In the genomic region with DNA sequence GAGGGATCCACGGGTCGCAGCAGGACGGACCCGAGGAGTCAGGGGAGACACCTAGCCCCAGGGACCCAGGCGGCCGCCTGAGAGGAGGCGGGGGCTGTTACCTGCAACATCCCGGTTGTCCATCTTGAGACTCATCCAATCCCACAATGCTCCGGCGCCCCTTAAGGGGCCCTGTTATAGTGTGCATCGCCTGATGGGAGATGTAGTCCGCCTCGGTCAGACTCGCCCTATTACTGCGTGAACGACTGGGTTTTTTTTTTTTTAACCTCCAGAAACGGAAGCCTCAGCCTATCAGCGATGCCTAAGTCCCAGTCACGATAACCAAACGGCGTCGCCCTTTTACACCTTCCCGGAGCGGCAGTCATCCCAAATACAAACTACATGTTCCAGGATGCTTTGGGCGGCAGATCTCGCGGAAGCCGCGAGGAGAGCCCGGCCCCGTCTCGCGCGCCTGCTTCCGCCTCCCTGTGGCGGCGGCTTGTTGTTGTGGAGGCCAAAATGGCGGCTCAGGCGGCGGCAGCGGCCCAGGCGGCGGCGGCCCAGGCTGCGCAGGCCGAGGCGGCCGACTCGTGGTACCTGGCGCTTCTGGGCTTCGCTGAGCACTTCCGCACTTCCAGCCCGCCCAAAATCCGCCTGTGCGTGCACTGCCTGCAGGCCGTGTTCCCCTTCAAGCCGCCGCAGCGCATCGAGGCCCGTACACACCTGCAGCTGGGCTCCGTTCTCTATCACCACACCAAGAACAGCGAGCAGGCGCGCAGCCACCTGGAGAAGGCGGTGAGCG, we compare ENCODE assay signal across 8 cellular contexts. TPM values are rescaled to one million over a fixed set of nuclear protein-coding genes. Genes with fewer than 3 reads are reported as not detected.
DNase-seq lines count a peak whose midpoint lies in the region; ATAC-seq, FAIRE-seq and TF ChIP-seq lines count a peak whose summit lies in the region.

A gene with protein sequence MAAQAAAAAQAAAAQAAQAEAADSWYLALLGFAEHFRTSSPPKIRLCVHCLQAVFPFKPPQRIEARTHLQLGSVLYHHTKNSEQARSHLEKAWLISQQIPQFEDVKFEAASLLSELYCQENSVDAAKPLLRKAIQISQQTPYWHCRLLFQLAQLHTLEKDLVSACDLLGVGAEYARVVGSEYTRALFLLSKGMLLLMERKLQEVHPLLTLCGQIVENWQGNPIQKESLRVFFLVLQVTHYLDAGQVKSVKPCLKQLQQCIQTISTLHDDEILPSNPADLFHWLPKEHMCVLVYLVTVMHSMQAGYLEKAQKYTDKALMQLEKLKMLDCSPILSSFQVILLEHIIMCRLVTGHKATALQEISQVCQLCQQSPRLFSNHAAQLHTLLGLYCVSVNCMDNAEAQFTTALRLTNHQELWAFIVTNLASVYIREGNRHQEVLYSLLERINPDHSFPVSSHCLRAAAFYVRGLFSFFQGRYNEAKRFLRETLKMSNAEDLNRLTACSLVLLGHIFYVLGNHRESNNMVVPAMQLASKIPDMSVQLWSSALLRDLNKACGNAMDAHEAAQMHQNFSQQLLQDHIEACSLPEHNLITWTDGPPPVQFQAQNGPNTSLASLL (plus strand): TSS at position 468 of the 781 bp plus-strand sequence. CDS start 31 bp downstream, at position 499.
A gene with protein sequence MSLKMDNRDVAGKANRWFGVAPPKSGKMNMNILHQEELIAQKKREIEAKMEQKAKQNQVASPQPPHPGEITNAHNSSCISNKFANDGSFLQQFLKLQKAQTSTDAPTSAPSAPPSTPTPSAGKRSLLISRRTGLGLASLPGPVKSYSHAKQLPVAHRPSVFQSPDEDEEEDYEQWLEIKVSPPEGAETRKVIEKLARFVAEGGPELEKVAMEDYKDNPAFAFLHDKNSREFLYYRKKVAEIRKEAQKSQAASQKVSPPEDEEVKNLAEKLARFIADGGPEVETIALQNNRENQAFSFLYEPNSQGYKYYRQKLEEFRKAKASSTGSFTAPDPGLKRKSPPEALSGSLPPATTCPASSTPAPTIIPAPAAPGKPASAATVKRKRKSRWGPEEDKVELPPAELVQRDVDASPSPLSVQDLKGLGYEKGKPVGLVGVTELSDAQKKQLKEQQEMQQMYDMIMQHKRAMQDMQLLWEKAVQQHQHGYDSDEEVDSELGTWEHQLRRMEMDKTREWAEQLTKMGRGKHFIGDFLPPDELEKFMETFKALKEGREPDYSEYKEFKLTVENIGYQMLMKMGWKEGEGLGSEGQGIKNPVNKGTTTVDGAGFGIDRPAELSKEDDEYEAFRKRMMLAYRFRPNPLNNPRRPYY (minus strand): TSS at position 148 of the 781 bp plus-strand sequence. CDS start 13 bp downstream, at position 135.

- FAIRE-seq in RCC 7860 (lab: Jason Lieb, UNC) = no peak

- H2AFZ ChIP-seq in DND-41 (ENCODE audit: low read depth, low read length) = peak within 1 kb of the TSS; percentile 96

- peak within 1 kb of the TSS; percentile 61 to 85 for H3K4me3 ChIP-seq in DND-41 (ENCODE audit: low read depth in 1 of 2, low read length in 2 of 2)

- peak; percentile 32 for TF ChIP-seq CTCF in DND-41 (IDR thresholded peaks at IDR 0.05; ENCODE audit: borderline replicate concordance, extremely low read depth, low read length, poor library complexity, severe bottlenecking)

- H3K36me3 Mint-ChIP-seq in naive B cell = peaks cover 6 to 25% of the 10 kb centered on the region in 2 donors
- peaks cover 18% of the 10 kb centered on the region for H3K36me3 Mint-ChIP-seq in stimulated activated memory B cell treated with anti-CD40 and anti-IgM and Interleukin-4, amounts not matched to agents 10 μg/mL and 1 μg/mL and 100 μg/mL, for 72 hours

- H3K79me2 ChIP-seq in DND-41 (ENCODE audit: insufficient read depth, low read length) = peaks cover 84% of the 10 kb centered on the region

- peak within 1 kb of the TSS; percentile 94 to 100 (median 98) for H3K27ac Mint-ChIP-seq in naive B cell
- H3K27ac Mint-ChIP-seq in stimulated activated memory B cell treated with anti-CD40 and anti-IgM and Interleukin-4, amounts not matched to agents 10 μg/mL and 1 μg/mL and 100 μg/mL, for 72 hours = peak within 1 kb of the TSS; percentile 98

- ATAC-seq in DND-41 (ENCODE audit: insufficient read depth, low read depth) = peak; percentile 91
- peak; percentile 89 for ATAC-seq in GM21723 (IDR thresholded peaks at IDR 0.05; ENCODE audit: unreplicated experiment)
- peak; percentile 86 to 88 for ATAC-seq in naive B cell (ENCODE audit: low read depth in 2 of 2)
- peak; percentile 97 for ATAC-seq in stimulated activated memory B cell treated with anti-CD40 and anti-IgM and Interleukin-4, amounts not matched to agents 10 μg/mL and 1 μg/mL and 100 μg/mL, for 72 hours

- H3K27me3 ChIP-seq in DND-41 (ENCODE audit: insufficient read depth, low read length, poor library complexity) = no peaks in the 10 kb centered on the region

- H3K4me2 ChIP-seq in DND-41 (ENCODE audit: insufficient read depth, low read length) = peak within 1 kb of the TSS; percentile 90

- no peaks in the 10 kb centered on the region for H3K27me3 Mint-ChIP-seq in naive B cell
- H3K27me3 Mint-ChIP-seq in stimulated activated memory B cell treated with anti-CD40 and anti-IgM and Interleukin-4, amounts not matched to agents 10 μg/mL and 1 μg/mL and 100 μg/mL, for 72 hours = no peaks in the 10 kb centered on the region

- H3K4me1 Mint-ChIP-seq in naive B cell = peaks cover 25 to 51% (median 43%) of the 10 kb centered on the region in 3 donors
- peaks cover 45% of the 10 kb centered on the region for H3K4me1 Mint-ChIP-seq in stimulated activated memory B cell treated with anti-CD40 and anti-IgM and Interleukin-4, amounts not matched to agents 10 μg/mL and 1 μg/mL and 100 μg/mL, for 72 hours

- peak; percentile 92 for DNase-seq in DND-41
- DNase-seq in KG1 (lab: John Stamatoyannopoulos, UW) = peak; percentile 85
- DNase-seq in RCC 7860 (ENCODE audit: low spot score) = peak; percentile 73
- peak; percentile 85 for DNase-seq in activated T-helper 1 cell treated with Interleukin-2 at 50 U/mL for 16 hours (ENCODE audit: low read depth)
- DNase-seq in fibroblast of gingiva (ENCODE audit: low read depth) = peak; percentile 87
- peak; percentile 89 for DNase-seq in naive B cell

- peak within 1 kb of the TSS; percentile 90 for H3K9ac ChIP-seq in DND-41 (ENCODE audit: low read depth, low read length)

- H3K36me3 ChIP-seq in DND-41 (ENCODE audit: insufficient read depth, low read length) = peaks cover 36% of the 10 kb centered on the region

- no peaks in the 10 kb centered on the region for H3K9me3 Mint-ChIP-seq in naive B cell
- no peaks in the 10 kb centered on the region for H3K9me3 Mint-ChIP-seq in stimulated activated memory B cell treated with anti-CD40 and anti-IgM and Interleukin-4, amounts not matched to agents 10 μg/mL and 1 μg/mL and 100 μg/mL, for 72 hours

- H4K20me1 ChIP-seq in DND-41 (ENCODE audit: insufficient read depth, low read length) = peaks cover 20% of the 10 kb centered on the region

- H3K4me1 ChIP-seq in DND-41 (ENCODE audit: insufficient read depth, low read length) = peaks cover 41% of the 10 kb centered on the region

- H3K9me3 ChIP-seq in DND-41 (ENCODE audit: insufficient read depth, low read length, severe bottlenecking) = no peaks in the 10 kb centered on the region

- H3K4me3 Mint-ChIP-seq in naive B cell = peak within 1 kb of the TSS; percentile 89 to 100 (median 98)
- peak within 1 kb of the TSS; percentile 97 for H3K4me3 Mint-ChIP-seq in stimulated activated memory B cell treated with anti-CD40 and anti-IgM and Interleukin-4, amounts not matched to agents 10 μg/mL and 1 μg/mL and 100 μg/mL, for 72 hours

- peak within 1 kb of the TSS; percentile 97 for H3K27ac ChIP-seq in DND-41 (ENCODE audit: low read length)

RNA-seq across cellular contexts. Expression of the first gene that starts in this region (rescaled TPM):
- polyA plus RNA-seq in naive B cell (ENCODE audit: low read depth in 6 of 6) = 10 to 100 TPM; 17.6 to 39.9 (median 24.2) TPM

RNA-seq across cellular contexts. Expression of the second gene that starts in this region (rescaled TPM):
- polyA plus RNA-seq in naive B cell (ENCODE audit: low read depth in 6 of 6) = 10 to 100 TPM; 22.8 to 45.7 (median 26.5) TPM

Comparison
In these comparisons a context has a peak if more than half of its experiments do, and no peak if none do; other contexts are left out.
1. Peak in every context shown above with its lines: DNase-seq, ATAC-seq, H3K4me3 ChIP-seq and H3K27ac ChIP-seq.